2 cellular contexts compared by ENCODE assay signal in genomic region chr9:128009639-128010038, GRCh38.
TF ChIP-seq lines count a peak whose summit lies in the region.

No MANE protein-coding gene starts in this region.

TF ChIP-seq in SK-N-SH, 30 proteins besides CTCF, POLR2A, EP300 and RAD21:
- no peak for TF ChIP-seq RFX5 (IDR thresholded peaks at IDR 0.05; ENCODE audit: low read length)
- TF ChIP-seq MAX (IDR thresholded peaks at IDR 0.05; ENCODE audit: low read depth) = no peak
- TF ChIP-seq NRF1 (IDR thresholded peaks at IDR 0.05; ENCODE audit: low read depth, low read length) = no peak
- no peak for TF ChIP-seq IRF3 (IDR thresholded peaks at IDR 0.05; ENCODE audit: low read depth, low read length)
- no peak for TF ChIP-seq TCF12 (IDR thresholded peaks at IDR 0.05)
- TF ChIP-seq MXI1 (IDR thresholded peaks at IDR 0.05; ENCODE audit: low read depth, low read length) = no peak
- no peak for TF ChIP-seq TAF1 (IDR thresholded peaks at IDR 0.05; ENCODE audit: borderline replicate concordance, low read depth, low read length)
- no peak for TF ChIP-seq POLR2AphosphoS5 (IDR thresholded peaks at IDR 0.05; ENCODE audit: low read depth, low read length)

TF ChIP-seq in GM23338, 12 proteins besides CTCF, POLR2A, EP300 and RAD21:
- TF ChIP-seq JUNB (IDR thresholded peaks at IDR 0.05; ENCODE audit: unreplicated experiment) (no peak), ZNF462 (CRISPR knock-in tag; IDR thresholded peaks at IDR 0.05) (no peak), EZH2 (IDR thresholded peaks at IDR 0.05; ENCODE audit: low read depth, unreplicated experiment) (no peak), ZNF114 (CRISPR knock-in tag; IDR thresholded peaks at IDR 0.05) (no peak), REST (IDR thresholded peaks at IDR 0.05; ENCODE audit: unreplicated experiment) (no peak), POLR2AphosphoS5 (IDR thresholded peaks at IDR 0.05; ENCODE audit: low read depth) (no peak), ZNF331 (CRISPR knock-in tag; IDR thresholded peaks at IDR 0.05; ENCODE audit: low read depth) (no peak), STAT1 (IDR thresholded peaks at IDR 0.05; ENCODE audit: unreplicated experiment) (no peak), NANOG (IDR thresholded peaks at IDR 0.05; ENCODE audit: borderline replicate concordance) (no peak), ETS1 (IDR thresholded peaks at IDR 0.05) (no peak), CREB1 (CRISPR knock-in tag; IDR thresholded peaks at IDR 0.05; ENCODE audit: low read depth) (no peak), EZH2phosphoT487 (IDR thresholded peaks at IDR 0.05; ENCODE audit: unreplicated experiment) (no peak)
